In genomic region chr1:114219247-114219872, GRCh38 we compare ENCODE assay signal across 11 cellular contexts.
DNase-seq lines count a peak whose midpoint lies in the region; ATAC-seq and TF ChIP-seq lines count a peak whose summit lies in the region.
"Had no signal": no experiment of that assay in that cellular context is flagged by ENCODE, and none has a peak within 500 bp of the region (broad histone marks: within the 10 kb centered on the region; RNA-seq: fewer than 3 reads in every experiment).

No MANE protein-coding gene starts in this region.

- in situ Hi-C loops in GM13977 (cut with MboI; ENCODE audit: low pct_unique_long_range_greater_than_20kb, low sequenced_read_pairs, unreplicated experiment) = no loop called here

- H3K4me3 ChIP-seq in epithelial cell of proximal tubule (ENCODE audit: low read depth, low read length) = no peak overlapping the region
- H3K4me3 ChIP-seq: SJSA1 had no signal

- TF ChIP-seq CTCF in epithelial cell of proximal tubule (conservative IDR thresholded peaks at IDR 0.05; ENCODE audit: low read depth, low read length) (peak; percentile 33), GM13977 (IDR thresholded peaks at IDR 0.05; ENCODE audit: extremely low read depth, insufficient read depth, missing control alignments) (no peak)

- no peak for ATAC-seq in HG03442 (IDR thresholded peaks at IDR 0.05; ENCODE audit: unreplicated experiment)

- DNase-seq in Daoy (ENCODE audit: low read depth) (peak; percentile 30), NCI-H82 (lab: John Stamatoyannopoulos, UW) (peak; percentile 52), epithelial cell of proximal tubule (ENCODE audit: low read depth) (no peak), pons (ENCODE audit: low spot score) (peak; percentile 42), GM13977 (ENCODE audit: low spot score) (no peak), NCI-H187 (lab: John Stamatoyannopoulos, UW) (no peak), GDM1 (lab: John Stamatoyannopoulos, UW) (no peak)
- DNase-seq: activated CD8-positive, alpha-beta memory T cell treated with anti-CD3 and anti-CD28 coated beads, Interleukin-2, amount 50 U/mL, for 4 hours; effector memory CD4-positive, alpha-beta T cell had no signal

Comparison
In these comparisons a context has a peak if more than half of its experiments do, and no peak if none do; other contexts are left out.
1. DNase-seq: peak in Daoy (single experiment), NCI-H82 (single experiment) and pons (single experiment); none in epithelial cell of proximal tubule (single experiment), GM13977 (single experiment), NCI-H187 (0 of 2) and GDM1 (single experiment).